8 cellular contexts compared by ENCODE assay signal in the genomic region with DNA sequence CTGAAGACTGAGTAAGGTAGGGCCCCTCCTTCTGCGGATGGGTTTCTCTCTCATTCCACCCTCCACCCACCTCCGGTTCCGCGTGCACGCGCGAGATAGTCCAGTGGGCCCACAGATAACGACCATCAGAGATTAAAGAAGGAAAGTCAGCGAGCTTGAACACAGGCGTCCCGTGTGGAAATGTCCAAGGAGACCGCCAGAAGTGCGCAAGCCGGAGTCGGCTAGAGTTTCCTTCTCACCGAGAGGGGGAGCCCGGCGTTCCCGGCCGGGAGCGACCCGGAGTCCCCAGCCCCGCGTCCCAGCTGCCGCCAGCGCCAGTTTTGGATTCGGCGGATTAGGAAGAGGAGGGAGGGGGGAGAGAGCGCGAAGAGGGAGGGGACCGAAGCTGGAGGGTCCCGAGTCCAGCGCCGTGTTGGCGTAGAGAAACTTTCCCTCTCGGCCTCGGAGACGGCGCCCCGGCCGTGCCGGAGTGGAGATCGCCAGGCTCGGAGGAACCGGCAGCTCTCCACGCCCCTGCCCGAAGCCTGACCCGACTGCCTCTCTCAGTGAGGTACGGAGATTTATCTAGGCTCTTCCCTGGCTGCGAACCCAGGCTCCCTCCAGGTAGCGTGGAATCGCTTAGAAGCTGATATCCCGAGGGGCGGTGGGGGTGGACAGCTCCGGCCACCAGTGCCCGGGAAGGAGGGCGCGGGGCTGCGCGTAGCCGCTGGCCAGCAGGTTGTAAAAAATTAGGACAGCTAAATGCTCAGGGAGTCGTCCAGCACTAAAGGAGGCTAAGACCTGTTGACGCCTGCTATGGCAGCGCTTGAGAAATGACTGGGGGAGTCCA. TPM values are rescaled to one million over a fixed set of nuclear protein-coding genes. Genes with fewer than 3 reads are reported as not detected.
A peak's percentile ranks its signal among the peaks of the same experiment; 100 is the strongest.
DNase-seq lines count a peak whose midpoint lies in the region; ATAC-seq and TF ChIP-seq lines count a peak whose summit lies in the region.

A gene with protein sequence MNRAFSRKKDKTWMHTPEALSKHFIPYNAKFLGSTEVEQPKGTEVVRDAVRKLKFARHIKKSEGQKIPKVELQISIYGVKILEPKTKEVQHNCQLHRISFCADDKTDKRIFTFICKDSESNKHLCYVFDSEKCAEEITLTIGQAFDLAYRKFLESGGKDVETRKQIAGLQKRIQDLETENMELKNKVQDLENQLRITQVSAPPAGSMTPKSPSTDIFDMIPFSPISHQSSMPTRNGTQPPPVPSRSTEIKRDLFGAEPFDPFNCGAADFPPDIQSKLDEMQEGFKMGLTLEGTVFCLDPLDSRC (plus strand): TSS at position 258 of the 829 bp plus-strand sequence. CDS start 185,829 bp downstream, outside the sequence.

- peak within 1 kb of the TSS; percentile 95 to 97 for H3K27ac ChIP-seq in breast epithelium

- H3K4me3 ChIP-seq in H7 (ENCODE audit: insufficient read depth, low read depth, low read length) (peak within 1 kb of the TSS; percentile 91), breast epithelium (peak within 1 kb of the TSS; percentile 75 to 83 (median 77)), iPS-15b (ENCODE audit: low read depth, low read length) (peak within 1 kb of the TSS; percentile 94)

- no peak for TF ChIP-seq POLR2A in breast epithelium (IDR thresholded peaks at IDR 0.05)

- peak within 1 kb of the TSS; percentile 97 for H3K9ac ChIP-seq in iPS-15b (ENCODE audit: low read depth, low read length)

- peak; percentile 86 for ATAC-seq in sciatic nerve
- no peak for ATAC-seq in HG03108 (IDR thresholded peaks at IDR 0.05; ENCODE audit: unreplicated experiment)

- peak; percentile 19 to 63 (median 53) for TF ChIP-seq CTCF in breast epithelium (IDR thresholded peaks at IDR 0.05)

- H3K36me3 ChIP-seq in H7 (replicated peaks; ENCODE audit: control insufficient read depth, insufficient read depth, low read length) (no peaks in the 10 kb centered on the region), breast epithelium (no peaks in the 10 kb centered on the region), iPS-15b (ENCODE audit: control insufficient read depth, insufficient read depth, low read length) (no peaks in the 10 kb centered on the region)

- DNase-seq in AG20443 (ENCODE audit: low spot score) (peak; percentile 89), H7 (peak; percentile 86), OCI-M1 (lab: John Stamatoyannopoulos, UW) (peak; percentile 27), breast epithelium (ENCODE audit: low spot score in 2 of 2) (peak; percentile 44 to 71), sciatic nerve (ENCODE audit: low spot score) (peak; percentile 87)
- no peak for DNase-seq in central memory CD4-positive, alpha-beta T cell

- H3K4me1 ChIP-seq in breast epithelium (no peaks in the 10 kb centered on the region), iPS-15b (ENCODE audit: control insufficient read depth, insufficient read depth, low read length) (no peaks in the 10 kb centered on the region)

- H3K9me3 ChIP-seq in breast epithelium (no peaks in the 10 kb centered on the region), iPS-15b (ENCODE audit: control insufficient read depth, insufficient read depth, low read length) (no peaks in the 10 kb centered on the region)

- intact Hi-C loops in breast epithelium (cut with DNase I; ENCODE audit: low total_unique reads) (no loop called here), sciatic nerve (cut with DNase I) (no loop called here)

- H3K27me3 ChIP-seq in H7 (ENCODE audit: control insufficient read depth, insufficient read depth, low read length) (no peaks in the 10 kb centered on the region), breast epithelium (no peaks in the 10 kb centered on the region), iPS-15b (ENCODE audit: control insufficient read depth, insufficient read depth, low read length) (no peaks in the 10 kb centered on the region)

RNA-seq across cellular contexts. Expression of the gene that starts here (rescaled TPM):
- 49.4 and 63.8 TPM in 2 replicates for total RNA-seq in H7 (2014; rRNA removed; shearing (Covaris generic))
- total RNA-seq in breast epithelium (10 to 100 TPM; 16.5 to 47.9 (median 43.8) TPM), sciatic nerve (70.1 TPM)
